In the genomic region with DNA sequence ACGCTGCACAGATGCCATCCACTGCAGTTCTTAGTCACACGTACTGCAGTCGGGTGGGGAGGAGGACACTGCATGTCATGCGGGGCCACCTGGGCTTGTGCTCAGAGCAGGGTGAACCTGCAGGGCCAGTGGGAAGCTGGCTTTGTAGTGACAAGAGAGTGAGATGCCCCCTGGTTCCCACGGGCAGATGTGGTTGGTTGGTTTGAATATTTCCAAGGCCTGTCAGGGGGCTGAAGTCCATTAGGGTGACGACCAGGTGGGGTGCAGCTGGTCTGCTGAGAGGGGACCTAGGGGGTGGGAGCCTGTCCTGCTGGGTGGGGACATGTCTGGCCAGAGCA, we compare ENCODE assay signal across 10 cellular contexts. TPM values are rescaled to one million over a fixed set of nuclear protein-coding genes. Genes with fewer than 3 reads are reported as not detected.
DNase-seq lines count a peak whose midpoint lies in the region; ATAC-seq and TF ChIP-seq lines count a peak whose summit lies in the region.
"Had no signal": no experiment of that assay in that cellular context is flagged by ENCODE, and none has a peak within 500 bp of the region (broad histone marks: within the 10 kb centered on the region; RNA-seq: fewer than 3 reads in every experiment).

No MANE protein-coding gene starts in this region.

- H3K9me3 Mint-ChIP-seq in CD4-positive, alpha-beta memory T cell = peaks cover 0 to 24% (median 13%) of the 10 kb centered on the region in 8 donors
- peaks cover 8% of the 10 kb centered on the region for H3K9me3 Mint-ChIP-seq in neural crest cell

- DNase-seq in CD4-positive, alpha-beta memory T cell = no peak
- no peak for DNase-seq in neural crest cell (ENCODE audit: low read depth, low spot score)
- DNase-seq in pons (ENCODE audit: low spot score) = no peak
- no peak for DNase-seq in activated effector memory CD4-positive, alpha-beta T cell treated with anti-CD3 and anti-CD28 coated beads, Interleukin-2, amount 50 U/mL, for 16 hours
- no peak for DNase-seq in A172 (ENCODE audit: low spot score)
- DNase-seq: NCI-H1417 treated with DMSO at 0.1 percent for 48 hours had no signal

- peaks cover 27% of the 10 kb centered on the region for H3K4me1 ChIP-seq in CD4-positive, alpha-beta memory T cell (ENCODE audit: insufficient read depth, low read length)
- peaks cover 6% of the 10 kb centered on the region for H3K4me1 ChIP-seq in Loucy (ENCODE audit: insufficient read depth, low read length, poor library complexity, severe bottlenecking)

- no peak overlapping the region for H2AFZ ChIP-seq in Loucy (ENCODE audit: low read length)

- H3K36me3 Mint-ChIP-seq in CD4-positive, alpha-beta memory T cell = peaks cover 0 to 23% of the 10 kb centered on the region in 2 donors
- H3K36me3 Mint-ChIP-seq in neural crest cell (ENCODE audit: low read depth) = peaks cover 11% of the 10 kb centered on the region

- peak overlapping the region; percentile 79 for H3K4me2 ChIP-seq in Loucy (ENCODE audit: low read depth, low read length, poor library complexity, severe bottlenecking)

- intact Hi-C loops in CD4-positive, alpha-beta memory T cell (cut with micrococcal nuclease) = no loop called here

- H3K27ac ChIP-seq in CD4-positive, alpha-beta memory T cell (ENCODE audit: low read depth, low read length) = peak overlapping the region; percentile 64
- H3K27ac ChIP-seq in cingulate gyrus (ENCODE audit: low read depth, low read length) = peak overlapping the region; percentile 94

- CTCF ChIA-PET in CD4-positive, alpha-beta memory T cell (lab: Charles Lee; ENCODE audit: partially characterized antibody) = interaction anchor here (1.1 to 4.5 kb wide), 8 partner anchors 8 to 117 kb away, joined by 3 to 44 read pairs (median 5); no protein-coding TSS in a partner anchor

- H3K36me3 ChIP-seq in CD4-positive, alpha-beta memory T cell (ENCODE audit: insufficient read depth, low read length) = no peaks in the 10 kb centered on the region
- no peaks in the 10 kb centered on the region for H3K36me3 ChIP-seq in Loucy (ENCODE audit: insufficient read depth, low read length)

- peak overlapping the region; percentile 38 to 90 (median 80) for H3K4me3 Mint-ChIP-seq in CD4-positive, alpha-beta memory T cell
- peak overlapping the region; percentile 92 for H3K4me3 Mint-ChIP-seq in neural crest cell

- peaks cover 10% of the 10 kb centered on the region for H3F3A ChIP-seq in Loucy (ENCODE audit: low read depth)

- H3K9me3 ChIP-seq in CD4-positive, alpha-beta memory T cell (ENCODE audit: control insufficient read depth in 1 of 2, low read length in 2 of 2) = peaks cover 0 to 4% of the 10 kb centered on the region in 2 donors
- no peaks in the 10 kb centered on the region for H3K9me3 ChIP-seq in Loucy (ENCODE audit: insufficient read depth, low read depth, low read length)

- no peaks in the 10 kb centered on the region for H3K79me2 ChIP-seq in Loucy (ENCODE audit: insufficient read depth, low read length)
- H3K79me2 ChIP-seq: parathyroid adenoma had no signal

- peaks cover 3 to 8% of the 10 kb centered on the region in 2 donors for H3K27me3 Mint-ChIP-seq in CD4-positive, alpha-beta memory T cell
- H3K27me3 Mint-ChIP-seq in neural crest cell (ENCODE audit: low read depth) = peaks cover 33% of the 10 kb centered on the region

- ATAC-seq in HG02623 (IDR thresholded peaks at IDR 0.05; ENCODE audit: unreplicated experiment) = no peak

- H3K4me3 ChIP-seq in CD4-positive, alpha-beta memory T cell (ENCODE audit: low read length in 2 of 2) = no peak overlapping the region
- peak overlapping the region; percentile 86 for H3K4me3 ChIP-seq in Loucy (ENCODE audit: low read length, poor library complexity, severe bottlenecking)

- peaks cover 21 to 40% (median 25%) of the 10 kb centered on the region in 4 donors for H3K4me1 Mint-ChIP-seq in CD4-positive, alpha-beta memory T cell
- peaks cover 25% of the 10 kb centered on the region for H3K4me1 Mint-ChIP-seq in neural crest cell

- no peaks in the 10 kb centered on the region for H3K27me3 ChIP-seq in CD4-positive, alpha-beta memory T cell (ENCODE audit: insufficient read depth, low read length)
- no peaks in the 10 kb centered on the region for H3K27me3 ChIP-seq in Loucy (ENCODE audit: insufficient read depth, low read length, poor library complexity, severe bottlenecking)

- no peaks in the 10 kb centered on the region for H4K20me1 ChIP-seq in Loucy (ENCODE audit: insufficient read depth, low read length, poor library complexity, severe bottlenecking)

- no peak for TF ChIP-seq CTCF in Loucy (conservative IDR thresholded peaks at IDR 0.05; ENCODE audit: low read length)
- TF ChIP-seq CTCF in neural crest cell (conservative IDR thresholded peaks at IDR 0.05) = no peak

- peak overlapping the region; percentile 91 for H3K9ac ChIP-seq in Loucy (ENCODE audit: low read depth, low read length, poor library complexity, severe bottlenecking)

- peak overlapping the region in 4 of 7 donors; percentile 37 to 100 (median 64) for H3K27ac Mint-ChIP-seq in CD4-positive, alpha-beta memory T cell
- no peak overlapping the region for H3K27ac Mint-ChIP-seq in neural crest cell (ENCODE audit: unreplicated experiment)

- POLR2A ChIA-PET in CD4-positive, alpha-beta memory T cell (lab: Charles Lee; ENCODE audit: partially characterized antibody) = interaction anchor here (0.9 to 6.5 kb wide), 11 partner anchors 10 to 252 kb away, joined by 3 to 123 read pairs (median 8); a partner anchor contains a TSS

- H3K9me2 ChIP-seq in Loucy (replicated peaks; ENCODE audit: low read depth, low read length) = no peaks in the 10 kb centered on the region

RNA-seq across cellular contexts. Expression of a gene that starts 14.3 kb away (rescaled TPM):
- 10 to 100 TPM; 14.1 to 14.5 TPM for total RNA-seq in CD4-positive, alpha-beta memory T cell
- 1 to 10 TPM in 1 of 2 donors, under 1 TPM in 1; 0.67 to 3.2 TPM for polyA plus RNA-seq in CD4-positive, alpha-beta memory T cell
- 14.9 and 15.9 TPM in 2 replicates for total RNA-seq in neural crest cell
- total RNA-seq in A172 (2014; rRNA removed; shearing (Covaris generic)) = 2.1 and 4.6 TPM in 2 replicates

RNA-seq across cellular contexts. Expression of a gene that starts 36.8 kb away (rescaled TPM):
- not detected for total RNA-seq in CD4-positive, alpha-beta memory T cell
- under 1 TPM in 1 of 2 donors, not detected in 1; 0.20 TPM for polyA plus RNA-seq in CD4-positive, alpha-beta memory T cell
- 19.7 and 21.1 TPM in 2 replicates for total RNA-seq in neural crest cell
- total RNA-seq in A172 (2014; rRNA removed; shearing (Covaris generic)) = 21.0 and 22.4 TPM in 2 replicates

RNA-seq across cellular contexts. Expression of a gene that starts 38.8 kb away (rescaled TPM):
- under 1 TPM; 0.49 to 0.97 TPM for total RNA-seq in CD4-positive, alpha-beta memory T cell
- polyA plus RNA-seq in CD4-positive, alpha-beta memory T cell = not detected
- 0.35 TPM in 1 of 2 replicates, not detected in the other for total RNA-seq in neural crest cell
- not detected in 2 replicates for total RNA-seq in A172 (2014; rRNA removed; shearing (Covaris generic))

RNA-seq across cellular contexts. Expression of a gene that starts 50.1 kb away (rescaled TPM):
- total RNA-seq in CD4-positive, alpha-beta memory T cell = under 1 TPM in 1 of 2 experiments, not detected in 1; 0.15 TPM
- polyA plus RNA-seq in CD4-positive, alpha-beta memory T cell = not detected
- not detected in 2 replicates for total RNA-seq in neural crest cell
- not detected in 2 replicates for total RNA-seq in A172 (2014; rRNA removed; shearing (Covaris generic))

Comparison
In these comparisons a context has a peak if more than half of its experiments do, and no peak if none do; other contexts are left out.
1. RNA of a gene that starts 36.8 kb away (total RNA-seq): 19.7 to 21.1 TPM in neural crest cell and 21.0 to 22.4 TPM in A172; not detected in CD4-positive, alpha-beta memory T cell; every median in the first group is over 10 times any median in the second.